In genomic region chr3:42755681-42756578, GRCh38 we compare ENCODE assay signal across 8 cellular contexts. TPM values are rescaled to one million over a fixed set of nuclear protein-coding genes. Genes with fewer than 3 reads are reported as not detected.
A peak's percentile ranks its signal among the peaks of the same experiment; 100 is the strongest.
DNase-seq lines count a peak whose midpoint lies in the region; ATAC-seq and TF ChIP-seq lines count a peak whose summit lies in the region.

No MANE protein-coding gene starts in this region.

- in situ Hi-C loops in GM13977 (cut with MboI; ENCODE audit: low pct_unique_long_range_greater_than_20kb, low sequenced_read_pairs, unreplicated experiment) = no loop called here

- ATAC-seq in HG02884 (IDR thresholded peaks at IDR 0.05; ENCODE audit: unreplicated experiment) = no peak
- no peak for ATAC-seq in HG03135 (IDR thresholded peaks at IDR 0.05; ENCODE audit: unreplicated experiment)
- no peak for ATAC-seq in GM18909 (IDR thresholded peaks at IDR 0.05; ENCODE audit: poor library complexity, unreplicated experiment)

- DNase-seq in AG08395 (ENCODE audit: low spot score) (peak; percentile 45), GM13977 (ENCODE audit: low spot score) (no peak), SKM-1 (lab: John Stamatoyannopoulos, UW; ENCODE audit: unreplicated experiment) (peak; percentile 33), glomerular visceral epithelial cell (ENCODE audit: extremely low spot score) (peak; percentile 15), testis (peak; percentile 43)

- TF ChIP-seq CTCF in GM13977 (IDR thresholded peaks at IDR 0.05; ENCODE audit: extremely low read depth, insufficient read depth, missing control alignments) (peak; percentile 39), testis (IDR thresholded peaks at IDR 0.05) (peak in 1 of 3 experiments; percentile 25)

- H3K9me3 ChIP-seq in testis = no peaks in the 10 kb centered on the region

- no peak overlapping the region for H3K4me3 ChIP-seq in testis

- H3K27ac ChIP-seq in testis = no peak overlapping the region

- intact Hi-C loops in testis (cut with DNase I; ENCODE audit: low total_unique reads) = no loop called here

- 81 to 83% methylated on average over 5 of the region's 5 CpGs for WGBS in testis, 2 donors

- no peaks in the 10 kb centered on the region for H3K27me3 ChIP-seq in testis

- no peaks in the 10 kb centered on the region for H3K4me1 ChIP-seq in testis

- no peaks in the 10 kb centered on the region for H3K36me3 ChIP-seq in testis (ENCODE audit: low read depth, missing control alignments)

- no peak for TF ChIP-seq POLR2A in testis (IDR thresholded peaks at IDR 0.05)

RNA-seq across cellular contexts. Expression of gene CCDC13, which starts 17.1 kb away (rescaled TPM):
- 10 to 100 TPM in 1 of 2 donors, 1 to 10 TPM in 1; 6.5 to 12.5 TPM for total RNA-seq in testis
- polyA plus RNA-seq in testis (ENCODE audit: insufficient read depth, low read depth, low replicate concordance) = 23.0 TPM

RNA-seq across cellular contexts. Expression of gene HIGD1A, which starts 48.4 kb away (rescaled TPM):
- total RNA-seq in testis = 100 to 1,000 TPM in 1 of 2 donors, 10 to 100 TPM in 1; 95.6 to 110 TPM
- 133 TPM for polyA plus RNA-seq in testis (ENCODE audit: insufficient read depth, low read depth, low replicate concordance)

RNA-seq across cellular contexts. Expression of gene ACKR2, which starts 53.3 kb away (rescaled TPM):
- total RNA-seq in testis = 1 to 10 TPM; 3.4 to 7.8 TPM
- polyA plus RNA-seq in testis (ENCODE audit: insufficient read depth, low read depth, low replicate concordance) = 2.7 TPM

RNA-seq across cellular contexts. Expression of gene HHATL, which starts 53.3 kb away (rescaled TPM):
- 1 to 10 TPM; 6.4 to 7.2 TPM for total RNA-seq in testis
- polyA plus RNA-seq in testis (ENCODE audit: insufficient read depth, low read depth, low replicate concordance) = 6.1 TPM
